28 cellular contexts compared by ENCODE assay signal in the genomic region with DNA sequence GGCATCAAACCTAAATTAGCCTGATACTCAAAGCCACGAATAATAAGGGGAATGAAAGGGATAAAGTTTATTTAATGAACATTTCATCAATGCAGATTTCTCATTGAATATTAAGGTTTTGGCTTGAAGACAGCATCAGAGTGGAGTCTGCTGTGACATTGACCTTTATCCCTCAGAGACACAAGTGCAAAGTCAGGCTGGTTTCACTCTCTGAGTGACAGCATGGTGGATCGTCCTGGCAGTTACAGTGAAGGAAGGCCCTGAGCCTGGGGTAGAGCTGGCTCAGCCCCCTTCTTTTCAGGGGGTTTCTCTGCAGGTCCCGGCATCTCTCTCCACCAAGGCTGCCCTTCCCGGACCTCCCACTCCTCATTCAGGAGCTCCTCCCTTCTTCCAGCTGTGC.
"Had no signal": no experiment of that assay in that cellular context is flagged by ENCODE, and none has a peak within 500 bp of the region (broad histone marks: within the 10 kb centered on the region; RNA-seq: fewer than 3 reads in every experiment).

No MANE protein-coding gene starts in this region.

- H3K36me3 ChIP-seq: esophagus muscularis mucosa, gastrocnemius medialis, heart left ventricle had no signal

- H3K9me3 Mint-ChIP-seq: activated CD4-positive, alpha-beta memory T cell treated with anti-CD3 and anti-CD28 coated beads, Interleukin-2, amount 10 ng/mL, durations not matched to agents 7 days and 5 days; activated CD4-positive, alpha-beta T cell treated with anti-CD3 and anti-CD28 coated beads, Interleukin-2, amount 10 ng/mL, durations not matched to agents 7 days and 5 days; activated naive CD4-positive, alpha-beta T cell treated with anti-CD3 and anti-CD28 coated beads, Interleukin-2, amount 10 ng/mL, durations not matched to agents 7 days and 5 days; activated naive CD4-positive, alpha-beta T cell treated with anti-CD3 and anti-CD28 coated beads, Interleukin-2, amount 50 U/mL, for 72 hours; activated naive CD8-positive, alpha-beta T cell treated with anti-CD3 and anti-CD28 coated beads, Interleukin-2, amount 10 ng/mL, durations not matched to agents 7 days and 5 days; activated T-cell treated with anti-CD3 and anti-CD28 coated beads, Interleukin-2, amount 50 U/mL, for 24 hours; activated T-cell treated with anti-CD3 and anti-CD28 coated beads, Interleukin-2, amount 50 U/mL, for 72 hours; effector memory CD8-positive, alpha-beta T cell had no signal

- H3K4me1 ChIP-seq: body of pancreas, foreskin keratinocyte had no signal

- ATAC-seq: activated naive CD4-positive, alpha-beta T cell treated with anti-CD3 and anti-CD28 coated beads, Interleukin-2, amount 50 U/mL, for 72 hours; activated T-cell treated with anti-CD3 and anti-CD28 coated beads, Interleukin-2, amount 50 U/mL, for 72 hours; body of pancreas; effector memory CD8-positive, alpha-beta T cell; foreskin keratinocyte; gastrocnemius medialis; heart left ventricle had no signal

- H3K4me3 Mint-ChIP-seq: activated CD4-positive, alpha-beta memory T cell treated with anti-CD3 and anti-CD28 coated beads, Interleukin-2, amount 10 ng/mL, durations not matched to agents 7 days and 5 days; activated CD4-positive, alpha-beta T cell treated with anti-CD3 and anti-CD28 coated beads, Interleukin-2, amount 10 ng/mL, durations not matched to agents 7 days and 5 days; activated naive CD4-positive, alpha-beta T cell treated with anti-CD3 and anti-CD28 coated beads, Interleukin-2, amount 10 ng/mL, durations not matched to agents 7 days and 5 days; activated naive CD8-positive, alpha-beta T cell treated with anti-CD3 and anti-CD28 coated beads, Interleukin-2, amount 10 ng/mL, durations not matched to agents 7 days and 5 days; activated T-cell treated with anti-CD3 and anti-CD28 coated beads, Interleukin-2, amount 50 U/mL, for 24 hours; activated T-cell treated with anti-CD3 and anti-CD28 coated beads, Interleukin-2, amount 50 U/mL, for 72 hours; effector memory CD8-positive, alpha-beta T cell had no signal

- H3K27ac Mint-ChIP-seq: activated CD4-positive, alpha-beta memory T cell treated with anti-CD3 and anti-CD28 coated beads, Interleukin-2, amount 10 ng/mL, durations not matched to agents 7 days and 5 days; activated CD4-positive, alpha-beta T cell treated with anti-CD3 and anti-CD28 coated beads, Interleukin-2, amount 10 ng/mL, durations not matched to agents 7 days and 5 days; activated naive CD4-positive, alpha-beta T cell treated with anti-CD3 and anti-CD28 coated beads, Interleukin-2, amount 10 ng/mL, durations not matched to agents 7 days and 5 days; activated naive CD4-positive, alpha-beta T cell treated with anti-CD3 and anti-CD28 coated beads, Interleukin-2, amount 50 U/mL, for 72 hours; activated naive CD8-positive, alpha-beta T cell treated with anti-CD3 and anti-CD28 coated beads, Interleukin-2, amount 10 ng/mL, durations not matched to agents 7 days and 5 days; activated T-cell treated with anti-CD3 and anti-CD28 coated beads, Interleukin-2, amount 50 U/mL, for 24 hours; activated T-cell treated with anti-CD3 and anti-CD28 coated beads, Interleukin-2, amount 50 U/mL, for 72 hours; effector memory CD8-positive, alpha-beta T cell had no signal

- H3K27ac ChIP-seq: body of pancreas, esophagus muscularis mucosa, foreskin keratinocyte, gastrocnemius medialis, heart left ventricle had no signal

- H3K9me3 ChIP-seq: body of pancreas, esophagus muscularis mucosa, gastrocnemius medialis, heart left ventricle had no signal

- H3K36me3 Mint-ChIP-seq: activated naive CD4-positive, alpha-beta T cell treated with anti-CD3 and anti-CD28 coated beads, Interleukin-2, amount 10 ng/mL, durations not matched to agents 7 days and 5 days; activated naive CD4-positive, alpha-beta T cell treated with anti-CD3 and anti-CD28 coated beads, Interleukin-2, amount 50 U/mL, for 72 hours; activated naive CD8-positive, alpha-beta T cell treated with anti-CD3 and anti-CD28 coated beads, Interleukin-2, amount 10 ng/mL, durations not matched to agents 7 days and 5 days had no signal

- H3K27me3 Mint-ChIP-seq: activated CD4-positive, alpha-beta T cell treated with anti-CD3 and anti-CD28 coated beads, Interleukin-2, amount 10 ng/mL, durations not matched to agents 7 days and 5 days had no signal

- DNase-seq: activated CD4-positive, alpha-beta memory T cell treated with anti-CD3 and anti-CD28 coated beads, Interleukin-2, amount 10 ng/mL, durations not matched to agents 7 days and 5 days; activated CD4-positive, alpha-beta T cell treated with anti-CD3 and anti-CD28 coated beads for 1 hour; activated CD4-positive, alpha-beta T cell treated with anti-CD3 and anti-CD28 coated beads for 4 hours; activated CD4-positive, alpha-beta T cell treated with anti-CD3 and anti-CD28 coated beads, Interleukin-2, amount 10 ng/mL, durations not matched to agents 7 days and 5 days; activated CD4-positive, alpha-beta T cell treated with anti-CD3 and anti-CD28 coated beads, Interleukin-2, amount 50 U/mL, for 4 hours; activated CD4-positive, CD25-positive, alpha-beta regulatory T cell; activated CD8-positive, alpha-beta memory T cell treated with anti-CD3 and anti-CD28 coated beads, Interleukin-2, amount 50 U/mL, for 48 hours; activated gamma-delta T cell; activated naive CD4-positive, alpha-beta T cell; activated naive CD4-positive, alpha-beta T cell treated with anti-CD3 and anti-CD28 coated beads, Interleukin-2, amount 10 ng/mL, durations not matched to agents 7 days and 5 days; activated naive CD8-positive, alpha-beta T cell treated with anti-CD3 and anti-CD28 coated beads, Interleukin-2, amount 10 ng/mL, durations not matched to agents 7 days and 5 days; activated T-cell treated with anti-CD3 and anti-CD28 coated beads for 4 hours; activated T-cell treated with anti-CD3 and anti-CD28 coated beads, Interleukin-2, amount 50 U/mL, for 24 hours; activated T-cell treated with anti-CD3 and anti-CD28 coated beads, Interleukin-2, amount 50 U/mL, for 72 hours; body of pancreas; caudate nucleus; cortex of kidney; dermis blood vessel endothelial cell; effector CD4-positive, alpha-beta T cell; effector memory CD8-positive, alpha-beta T cell; erythroblast; foreskin keratinocyte; gastrocnemius medialis; glutamatergic neuron; heart left ventricle; T-helper 2 cell had no signal

- H3K4me1 Mint-ChIP-seq: activated CD4-positive, alpha-beta memory T cell treated with anti-CD3 and anti-CD28 coated beads, Interleukin-2, amount 10 ng/mL, durations not matched to agents 7 days and 5 days; activated CD4-positive, alpha-beta T cell treated with anti-CD3 and anti-CD28 coated beads, Interleukin-2, amount 10 ng/mL, durations not matched to agents 7 days and 5 days; activated naive CD4-positive, alpha-beta T cell treated with anti-CD3 and anti-CD28 coated beads, Interleukin-2, amount 10 ng/mL, durations not matched to agents 7 days and 5 days; activated naive CD8-positive, alpha-beta T cell treated with anti-CD3 and anti-CD28 coated beads, Interleukin-2, amount 10 ng/mL, durations not matched to agents 7 days and 5 days had no signal

- H3K4me3 ChIP-seq: body of pancreas, esophagus muscularis mucosa, gastrocnemius medialis, heart left ventricle had no signal

- H3K27me3 ChIP-seq: body of pancreas, esophagus muscularis mucosa, gastrocnemius medialis, heart left ventricle had no signal
